Comparison of ENCODE assay signal across 8 cellular contexts in the genomic region with DNA sequence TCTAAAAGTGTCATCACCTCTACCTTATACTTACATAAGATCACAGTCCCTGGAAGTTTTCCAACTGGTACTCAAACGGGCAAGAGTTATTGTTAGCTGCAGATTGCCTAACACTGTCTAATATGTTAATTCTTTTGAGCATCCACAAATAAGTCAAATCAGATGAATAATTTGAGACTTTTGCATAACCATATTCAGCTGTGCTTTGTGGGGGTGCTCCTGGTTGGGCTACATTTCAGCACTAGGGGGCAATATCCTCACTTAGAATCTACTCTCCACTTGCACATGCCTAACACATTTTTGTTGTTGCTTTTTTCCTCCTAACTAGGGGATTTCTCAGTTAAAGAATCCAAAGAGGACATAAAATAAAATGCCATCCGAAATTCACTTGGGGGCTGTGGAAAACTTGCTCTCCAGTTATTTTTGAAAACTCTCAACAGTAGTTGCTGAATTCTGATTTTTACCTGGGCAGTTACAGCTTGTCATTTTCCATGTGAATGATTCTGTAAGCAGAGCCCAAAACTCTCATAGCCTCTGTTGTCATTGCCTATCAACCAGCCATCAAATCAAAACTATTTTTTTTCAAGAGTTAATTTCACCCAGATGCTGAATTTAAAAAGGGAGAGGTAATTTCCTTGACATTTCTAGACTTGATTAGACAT.
DNase-seq lines count a peak whose midpoint lies in the region; ATAC-seq lines count a peak whose summit lies in the region.

No MANE protein-coding gene starts in this region.

- ATAC-seq in GM18873 (IDR thresholded peaks at IDR 0.05; ENCODE audit: low FRiP score, unreplicated experiment): peak; percentile 77
- ATAC-seq in HG03066 (IDR thresholded peaks at IDR 0.05; ENCODE audit: low read depth, unreplicated experiment): peak; percentile 81

- DNase-seq in DMS 273 treated with DMSO at 0.1 percent for 48 hours (lab: John Stamatoyannopoulos, UW) (peak; percentile 39), NCI-H345 (lab: John Stamatoyannopoulos, UW) (peak; percentile 36), glomerular visceral epithelial cell (ENCODE audit: extremely low spot score) (peak; percentile 53), skeletal muscle cell (ENCODE audit: low read depth) (peak; percentile 14), GF-D8 (lab: John Stamatoyannopoulos, UW) (no peak)
- DNase-seq in activated gamma-delta T cell treated with anti-CD3 and anti-CD28 coated beads, Interleukin-2, amount 50 U/mL, for 16 hours (ENCODE audit: low read depth): peak; percentile 7

- no peak overlapping the region for H3K4me3 ChIP-seq in skeletal muscle cell (ENCODE audit: low read depth, low read length)
